In genomic region chr3:132006605-132007204, GRCh38 we compare ENCODE assay signal across 8 cellular contexts. TPM values are rescaled to one million over a fixed set of nuclear protein-coding genes. Genes with fewer than 3 reads are reported as not detected.
DNase-seq lines count a peak whose midpoint lies in the region; ATAC-seq, FAIRE-seq and TF ChIP-seq lines count a peak whose summit lies in the region.

No MANE protein-coding gene starts in this region.

- H3K27ac ChIP-seq in OCI-LY1 (ENCODE audit: low read depth, low read length, poor library complexity, severe bottlenecking) (no peak overlapping the region), esophagus muscularis mucosa (replicated peaks in 1 of 4) (no peak overlapping the region), coronary artery (no peak overlapping the region)

- H3K27me3 ChIP-seq in OCI-LY1 (ENCODE audit: insufficient read depth, low read length): no peaks in the 10 kb centered on the region
- H3K27me3 ChIP-seq in esophagus muscularis mucosa: no peaks in the 10 kb centered on the region

- H3K4me3 ChIP-seq in OCI-LY1 (ENCODE audit: low read depth, low read length, poor library complexity, severe bottlenecking) (no peak overlapping the region), esophagus muscularis mucosa (no peak overlapping the region), coronary artery (no peak overlapping the region)

- H4K20me1 ChIP-seq in OCI-LY1 (ENCODE audit: insufficient read depth, low read length): no peaks in the 10 kb centered on the region

- H3K9me2 ChIP-seq in OCI-LY1 (ENCODE audit: low read depth, low read length): no peaks in the 10 kb centered on the region

- TF ChIP-seq CTCF in OCI-LY1 (IDR thresholded peaks at IDR 0.05; ENCODE audit: low read length): peak; percentile 80
- peak in 2 of 3 experiments; percentile 11 to 22 for TF ChIP-seq CTCF in esophagus muscularis mucosa (IDR thresholded peaks at IDR 0.05)
- no peak for TF ChIP-seq CTCF in coronary artery (IDR thresholded peaks at IDR 0.05)

- no peaks in the 10 kb centered on the region for H3K9me3 ChIP-seq in OCI-LY1 (ENCODE audit: low read length)
- no peaks in the 10 kb centered on the region for H3K9me3 ChIP-seq in esophagus muscularis mucosa

- WGBS in esophagus muscularis mucosa: 44% methylated on average over 3 of the region's 3 CpGs

- H2AFZ ChIP-seq in OCI-LY1 (ENCODE audit: low read length): no peak overlapping the region

- FAIRE-seq in GM18507 (lab: Jason Lieb, UNC): peak; percentile 71

- H3K79me2 ChIP-seq in OCI-LY1 (ENCODE audit: insufficient read depth, low read length): no peaks in the 10 kb centered on the region

- TF ChIP-seq EP300 in esophagus muscularis mucosa (IDR thresholded peaks at IDR 0.05): no peak

- no peak for ATAC-seq in HG03354 (IDR thresholded peaks at IDR 0.05; ENCODE audit: poor library complexity, severe bottlenecking, unreplicated experiment)

- intact Hi-C loops in esophagus muscularis mucosa (cut with DNase I): no loop called here

- DNase-seq in CD1c-positive myeloid dendritic cell (ENCODE audit: extremely low spot score): peak; percentile 47
- no peak for DNase-seq in GM18507 (ENCODE audit: extremely low spot score, insufficient read length, low read depth)
- DNase-seq in esophagus muscularis mucosa (ENCODE audit: extremely low spot score): no peak
- DNase-seq in renal cortical epithelial cell (ENCODE audit: low read depth): peak; percentile 55
- DNase-seq in coronary artery (ENCODE audit: low spot score): no peak
- no peak for DNase-seq in stimulated activated naive CD4-positive, alpha-beta T cell (lab: John Stamatoyannopoulos, UW)

- no peak overlapping the region for H3K4me2 ChIP-seq in OCI-LY1 (ENCODE audit: low read length)

- no peak overlapping the region for H3K9ac ChIP-seq in OCI-LY1 (ENCODE audit: low read length)

- H3F3A ChIP-seq in OCI-LY1 (ENCODE audit: insufficient read depth, low read length): no peaks in the 10 kb centered on the region

- no peaks in the 10 kb centered on the region for H3K36me3 ChIP-seq in OCI-LY1 (ENCODE audit: insufficient read depth, low read length)
- H3K36me3 ChIP-seq in esophagus muscularis mucosa: no peaks in the 10 kb centered on the region

- TF ChIP-seq POLR2A in esophagus muscularis mucosa (IDR thresholded peaks at IDR 0.05; ENCODE audit: low read depth): no peak

- H3K4me1 ChIP-seq in OCI-LY1 (ENCODE audit: insufficient read depth, low read length, severe bottlenecking) (no peaks in the 10 kb centered on the region), esophagus muscularis mucosa (no peaks in the 10 kb centered on the region)

RNA-seq across cellular contexts. Expression of gene CPNE4, which starts 28.1 kb away (rescaled TPM):
- under 1 TPM in 2 of 4 donors, not detected in 2; 0.17 to 0.52 TPM for total RNA-seq in esophagus muscularis mucosa
- total RNA-seq in renal cortical epithelial cell: 0.05 and 0.35 TPM in 2 replicates

Comparison
In these comparisons a context has a peak if more than half of its experiments do, and no peak if none do; other contexts are left out.
1. DNase-seq: peak in CD1c-positive myeloid dendritic cell (single experiment) and renal cortical epithelial cell (single experiment); none in GM18507 (single experiment), esophagus muscularis mucosa (single experiment), coronary artery (single experiment) and stimulated activated naive CD4-positive, alpha-beta T cell (0 of 6).